1 cellular context compared by ENCODE assay signal in the genomic region with DNA sequence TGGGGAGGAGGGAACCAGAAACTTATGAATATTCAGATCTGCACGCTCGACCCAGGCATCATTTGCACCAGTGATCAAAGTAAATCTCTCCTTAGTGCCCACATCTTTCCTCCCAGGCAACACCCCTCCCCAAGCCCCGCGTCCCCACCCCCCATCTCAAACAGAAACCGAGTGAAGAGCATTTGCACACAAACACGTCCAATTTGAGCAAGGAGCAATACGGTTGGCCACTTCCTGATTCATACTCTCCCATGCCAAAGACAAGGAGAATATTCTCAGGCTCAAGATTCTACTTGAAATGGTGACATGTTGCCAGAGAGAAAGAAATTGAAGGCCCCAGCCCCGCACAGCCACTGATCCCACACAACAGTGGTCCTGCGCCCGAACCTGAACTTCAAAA.
TF ChIP-seq lines count a peak whose summit lies in the region.

No MANE protein-coding gene starts in this region.

TF ChIP-seq in GM23338, 12 proteins besides CTCF, POLR2A, EP300 and RAD21 (continued from another document):
- TF ChIP-seq, protein P1, sequence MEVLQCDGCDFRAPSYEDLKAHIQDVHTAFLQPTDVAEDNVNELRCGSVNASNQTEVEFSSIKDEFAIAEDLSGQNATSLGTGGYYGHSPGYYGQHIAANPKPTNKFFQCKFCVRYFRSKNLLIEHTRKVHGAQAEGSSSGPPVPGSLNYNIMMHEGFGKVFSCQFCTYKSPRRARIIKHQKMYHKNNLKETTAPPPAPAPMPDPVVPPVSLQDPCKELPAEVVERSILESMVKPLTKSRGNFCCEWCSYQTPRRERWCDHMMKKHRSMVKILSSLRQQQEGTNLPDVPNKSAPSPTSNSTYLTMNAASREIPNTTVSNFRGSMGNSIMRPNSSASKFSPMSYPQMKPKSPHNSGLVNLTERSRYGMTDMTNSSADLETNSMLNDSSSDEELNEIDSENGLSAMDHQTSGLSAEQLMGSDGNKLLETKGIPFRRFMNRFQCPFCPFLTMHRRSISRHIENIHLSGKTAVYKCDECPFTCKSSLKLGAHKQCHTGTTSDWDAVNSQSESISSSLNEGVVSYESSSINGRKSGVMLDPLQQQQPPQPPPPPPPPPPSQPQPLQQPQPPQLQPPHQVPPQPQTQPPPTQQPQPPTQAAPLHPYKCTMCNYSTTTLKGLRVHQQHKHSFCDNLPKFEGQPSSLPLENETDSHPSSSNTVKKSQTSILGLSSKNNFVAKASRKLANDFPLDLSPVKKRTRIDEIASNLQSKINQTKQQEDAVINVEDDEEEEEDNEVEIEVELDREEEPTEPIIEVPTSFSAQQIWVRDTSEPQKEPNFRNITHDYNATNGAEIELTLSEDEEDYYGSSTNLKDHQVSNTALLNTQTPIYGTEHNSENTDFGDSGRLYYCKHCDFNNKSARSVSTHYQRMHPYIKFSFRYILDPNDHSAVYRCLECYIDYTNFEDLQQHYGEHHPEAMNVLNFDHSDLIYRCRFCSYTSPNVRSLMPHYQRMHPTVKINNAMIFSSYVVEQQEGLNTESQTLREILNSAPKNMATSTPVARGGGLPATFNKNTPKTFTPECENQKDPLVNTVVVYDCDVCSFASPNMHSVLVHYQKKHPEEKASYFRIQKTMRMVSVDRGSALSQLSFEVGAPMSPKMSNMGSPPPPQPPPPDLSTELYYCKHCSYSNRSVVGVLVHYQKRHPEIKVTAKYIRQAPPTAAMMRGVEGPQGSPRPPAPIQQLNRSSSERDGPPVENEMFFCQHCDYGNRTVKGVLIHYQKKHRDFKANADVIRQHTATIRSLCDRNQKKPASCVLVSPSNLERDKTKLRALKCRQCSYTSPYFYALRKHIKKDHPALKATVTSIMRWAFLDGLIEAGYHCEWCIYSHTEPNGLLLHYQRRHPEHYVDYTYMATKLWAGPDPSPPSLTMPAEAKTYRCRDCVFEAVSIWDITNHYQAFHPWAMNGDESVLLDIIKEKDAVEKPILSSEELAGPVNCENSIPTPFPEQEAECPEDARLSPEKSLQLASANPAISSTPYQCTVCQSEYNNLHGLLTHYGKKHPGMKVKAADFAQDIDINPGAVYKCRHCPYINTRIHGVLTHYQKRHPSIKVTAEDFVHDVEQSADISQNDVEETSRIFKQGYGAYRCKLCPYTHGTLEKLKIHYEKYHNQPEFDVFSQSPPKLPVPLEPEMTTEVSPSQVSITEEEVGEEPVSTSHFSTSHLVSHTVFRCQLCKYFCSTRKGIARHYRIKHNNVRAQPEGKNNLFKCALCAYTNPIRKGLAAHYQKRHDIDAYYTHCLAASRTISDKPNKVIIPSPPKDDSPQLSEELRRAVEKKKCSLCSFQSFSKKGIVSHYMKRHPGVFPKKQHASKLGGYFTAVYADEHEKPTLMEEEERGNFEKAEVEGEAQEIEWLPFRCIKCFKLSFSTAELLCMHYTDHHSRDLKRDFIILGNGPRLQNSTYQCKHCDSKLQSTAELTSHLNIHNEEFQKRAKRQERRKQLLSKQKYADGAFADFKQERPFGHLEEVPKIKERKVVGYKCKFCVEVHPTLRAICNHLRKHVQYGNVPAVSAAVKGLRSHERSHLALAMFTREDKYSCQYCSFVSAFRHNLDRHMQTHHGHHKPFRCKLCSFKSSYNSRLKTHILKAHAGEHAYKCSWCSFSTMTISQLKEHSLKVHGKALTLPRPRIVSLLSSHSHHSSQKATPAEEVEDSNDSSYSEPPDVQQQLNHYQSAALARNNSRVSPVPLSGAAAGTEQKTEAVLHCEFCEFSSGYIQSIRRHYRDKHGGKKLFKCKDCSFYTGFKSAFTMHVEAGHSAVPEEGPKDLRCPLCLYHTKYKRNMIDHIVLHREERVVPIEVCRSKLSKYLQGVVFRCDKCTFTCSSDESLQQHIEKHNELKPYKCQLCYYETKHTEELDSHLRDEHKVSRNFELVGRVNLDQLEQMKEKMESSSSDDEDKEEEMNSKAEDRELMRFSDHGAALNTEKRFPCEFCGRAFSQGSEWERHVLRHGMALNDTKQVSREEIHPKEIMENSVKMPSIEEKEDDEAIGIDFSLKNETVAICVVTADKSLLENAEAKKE (CRISPR knock-in tag; IDR thresholded peaks at IDR 0.05): no peak
- no peak for TF ChIP-seq CREB1 (CRISPR knock-in tag; IDR thresholded peaks at IDR 0.05; ENCODE audit: low read depth)
- no peak for TF ChIP-seq EZH2 (IDR thresholded peaks at IDR 0.05; ENCODE audit: low read depth, unreplicated experiment)
